Comparison of ENCODE assay signal across 15 cellular contexts in genomic region chr14:94768141-94768520, GRCh38. TPM values are rescaled to one million over a fixed set of nuclear protein-coding genes. Genes with fewer than 3 reads are reported as not detected.
DNase-seq lines count a peak whose midpoint lies in the region; ATAC-seq and TF ChIP-seq lines count a peak whose summit lies in the region.
"Had no signal": no experiment of that assay in that cellular context is flagged by ENCODE, and none has a peak within 500 bp of the region (broad histone marks: within the 10 kb centered on the region; RNA-seq: fewer than 3 reads in every experiment).

No MANE protein-coding gene starts in this region.

- in situ Hi-C loops in transverse colon (cut with MboI; ENCODE audit: low pct_ligation_motif_present in 1 of 4, low pct_unique_long_range_greater_than_20kb in 1 of 4, low sequenced_read_pairs in 3 of 4) = no loop called here

- H3K4me3 ChIP-seq in breast epithelium (peak overlapping the region; percentile 61 to 93 (median 61)), ascending aorta (peak overlapping the region; percentile 54 to 83), mesendoderm (ENCODE audit: low read length) (peak overlapping the region; percentile 97), suprapubic skin (peak overlapping the region; percentile 57), transverse colon (peak overlapping the region in 1 of 4 donors; percentile 57)

- no peak for ATAC-seq in HG03520 (IDR thresholded peaks at IDR 0.05; ENCODE audit: unreplicated experiment)
- no peak for ATAC-seq in GM21576 (IDR thresholded peaks at IDR 0.05; ENCODE audit: unreplicated experiment)
- ATAC-seq: left lung had no signal

- no peak overlapping the region for H2BK5ac ChIP-seq in mesendoderm (ENCODE audit: low read length)

- peaks cover 33% of the 10 kb centered on the region for H3K79me2 ChIP-seq in mesendoderm (ENCODE audit: control insufficient read depth, insufficient read depth, low read length)

- no peaks in the 10 kb centered on the region for H3K9me3 ChIP-seq in breast epithelium
- H3K9me3 ChIP-seq in ascending aorta = no peaks in the 10 kb centered on the region
- H3K9me3 ChIP-seq in suprapubic skin = no peaks in the 10 kb centered on the region
- H3K9me3 ChIP-seq in transverse colon = no peaks in the 10 kb centered on the region
- H3K9me3 ChIP-seq: adrenal gland, left lung had no signal

- H3K18ac ChIP-seq in mesendoderm (ENCODE audit: low read length) = peak overlapping the region; percentile 91

- H3K27me3 Mint-ChIP-seq in MCF 10A (ENCODE audit: insufficient read depth, unreplicated experiment) = peaks cover 42% of the 10 kb centered on the region

- TF ChIP-seq POLR2A in breast epithelium (IDR thresholded peaks at IDR 0.05) (no peak), suprapubic skin (IDR thresholded peaks at IDR 0.05) (no peak), transverse colon (IDR thresholded peaks at IDR 0.05) (no peak)

- WGBS in mesendoderm (ENCODE audit: extremely low coverage, insufficient coverage, low lambda C conversion rate) = no CpG with 5 or more reads among the region's 26 CpGs
- 42% methylated on average over 25 of the region's 26 CpGs for WGBS in suprapubic skin
- WGBS in transverse colon (ENCODE audit: low coverage in 1 of 2), 2 donors = 14% methylated on average over 26 of the region's 26 CpGs; no CpG with 5 or more reads in 1 of the 2 donors

- H4K8ac ChIP-seq in mesendoderm (ENCODE audit: low read depth, low read length) = peak overlapping the region; percentile 67

- H3K9me3 Mint-ChIP-seq in MCF 10A (ENCODE audit: unreplicated experiment) = no peaks in the 10 kb centered on the region

- H4K5ac ChIP-seq in mesendoderm (ENCODE audit: low read length) = no peak overlapping the region

- DNase-seq in breast epithelium (ENCODE audit: low spot score in 2 of 2) (no peak), MCF 10A (ENCODE audit: unreplicated experiment) (no peak), ascending aorta (ENCODE audit: low spot score in 2 of 2) (no peak), mesendoderm (no peak), suprapubic skin (ENCODE audit: low spot score in 2 of 2) (no peak), transverse colon (no peak)
- DNase-seq: adrenal gland, NCI-H1105, small intestine, T1000 had no signal

- H3K27ac ChIP-seq in breast epithelium (peak overlapping the region in 1 of 2 donors; percentile 88), ascending aorta (no peak overlapping the region), mesendoderm (ENCODE audit: low read depth, low read length) (no peak overlapping the region), suprapubic skin (no peak overlapping the region), transverse colon (no peak overlapping the region)
- H3K27ac ChIP-seq: adrenal gland, HL-60, left lung had no signal

- peaks cover 4% of the 10 kb centered on the region for H3K79me1 ChIP-seq in mesendoderm (ENCODE audit: low read length)

- no TSS peak for BruUV-seq in MCF 10A (replicated peaks; lab: Mats Ljungman, UMichigan)

- POLR2A ChIA-PET in MCF 10A (lab: Yijun Ruan, JAX) = no interaction called here

- H3K4ac ChIP-seq in mesendoderm (ENCODE audit: low read depth, low read length) = no peak overlapping the region

- H3K36me3 ChIP-seq in breast epithelium (no peaks in the 10 kb centered on the region), ascending aorta (no peaks in the 10 kb centered on the region), mesendoderm (ENCODE audit: control insufficient read depth, insufficient read depth, low read length) (peaks cover 3% of the 10 kb centered on the region), suprapubic skin (no peaks in the 10 kb centered on the region), transverse colon (no peaks in the 10 kb centered on the region)
- H3K36me3 ChIP-seq: adrenal gland, left lung had no signal

- H3K4me3 Mint-ChIP-seq in MCF 10A (ENCODE audit: unreplicated experiment) = no peak overlapping the region

- H3K56ac ChIP-seq in mesendoderm (ENCODE audit: low read length) = peak overlapping the region; percentile 98

- H2AK5ac ChIP-seq in mesendoderm (ENCODE audit: low read length) = no peak overlapping the region

- intact Hi-C loops in breast epithelium (cut with DNase I; ENCODE audit: low total_unique reads) (no loop called here), MCF 10A (cut with micrococcal nuclease) (no loop called here), ascending aorta (cut with DNase I) (no loop called here), transverse colon (cut with DNase I; ENCODE audit: low total_unique reads) (no loop called here)

- no peak overlapping the region for H3K23ac ChIP-seq in mesendoderm (ENCODE audit: low read length)

- TF ChIP-seq CTCF in breast epithelium (IDR thresholded peaks at IDR 0.05) = no peak
- TF ChIP-seq CTCF in MCF 10A (IDR thresholded peaks at IDR 0.05; ENCODE audit: unreplicated experiment) = no peak
- TF ChIP-seq CTCF in ascending aorta (IDR thresholded peaks at IDR 0.05) = no peak
- no peak for TF ChIP-seq CTCF in suprapubic skin (IDR thresholded peaks at IDR 0.05)
- TF ChIP-seq CTCF in transverse colon (IDR thresholded peaks at IDR 0.05) = no peak

- TF ChIP-seq EP300 in suprapubic skin (IDR thresholded peaks at IDR 0.05) (no peak), transverse colon (IDR thresholded peaks at IDR 0.05; ENCODE audit: low read depth) (no peak)

- H3K9ac ChIP-seq in mesendoderm (ENCODE audit: low read length) = peak overlapping the region; percentile 96

- CTCF ChIA-PET in MCF 10A (lab: Yijun Ruan, JAX) = no interaction called here

- H3K4me2 ChIP-seq in mesendoderm (ENCODE audit: low read length) = peak overlapping the region; percentile 90

- H3K4me1 ChIP-seq in breast epithelium = no peaks in the 10 kb centered on the region
- H3K4me1 ChIP-seq in ascending aorta = peaks cover 0 to 4% of the 10 kb centered on the region in 2 donors
- H3K4me1 ChIP-seq in mesendoderm (ENCODE audit: control insufficient read depth, low read depth, low read length) = peaks cover 12% of the 10 kb centered on the region
- H3K4me1 ChIP-seq in suprapubic skin = peaks cover 28% of the 10 kb centered on the region
- peaks cover 9 to 25% (median 21%) of the 10 kb centered on the region in 4 donors for H3K4me1 ChIP-seq in transverse colon

- H3K27me3 ChIP-seq in breast epithelium (peaks cover 3 to 46% of the 10 kb centered on the region in 2 donors), ascending aorta (peaks cover 20% of the 10 kb centered on the region), mesendoderm (ENCODE audit: insufficient read depth, low read length, poor library complexity) (peaks cover 27% of the 10 kb centered on the region), suprapubic skin (peaks cover 89% of the 10 kb centered on the region), transverse colon (peaks cover 100% of the 10 kb centered on the region)

- no peaks in the 10 kb centered on the region for H3K4me1 Mint-ChIP-seq in MCF 10A (ENCODE audit: insufficient read depth, unreplicated experiment)

- H2BK15ac ChIP-seq in mesendoderm (replicated peaks; ENCODE audit: low read depth) = no peak overlapping the region

- H3K36me3 Mint-ChIP-seq in MCF 10A (ENCODE audit: insufficient read depth, unreplicated experiment) = no peaks in the 10 kb centered on the region

- H3K27ac Mint-ChIP-seq in MCF 10A (ENCODE audit: low read depth, unreplicated experiment) = no peak overlapping the region

- H2BK120ac ChIP-seq in mesendoderm (ENCODE audit: low read depth, low read length) = no peak overlapping the region

RNA-seq across cellular contexts. Expression of gene GSC, which starts 1.8 kb away (rescaled TPM):
- total RNA-seq in breast epithelium (10 to 100 TPM in 1 of 3 donors, 1 to 10 TPM in 2; 8.3 to 13.8 (median 9.8) TPM), MCF 10A (2022) (not detected in 2 replicates), ascending aorta (not detected), suprapubic skin (1 to 10 TPM in 1 of 4 donors, not detected in 3; 1.6 TPM), transverse colon (under 1 TPM in 1 of 4 donors, not detected in 3; 0.32 TPM)
- 44.8 TPM for polyA plus RNA-seq in mesendoderm (2013, experiment 1 of 2)
- 42.8 TPM for polyA plus RNA-seq in mesendoderm (2013, experiment 2 of 2)
- total RNA-seq: epithelial cell of proximal tubule, left lung had no signal
- polyA plus RNA-seq: small intestine had no signal
